1 cellular context compared by ENCODE assay signal in the genomic region with DNA sequence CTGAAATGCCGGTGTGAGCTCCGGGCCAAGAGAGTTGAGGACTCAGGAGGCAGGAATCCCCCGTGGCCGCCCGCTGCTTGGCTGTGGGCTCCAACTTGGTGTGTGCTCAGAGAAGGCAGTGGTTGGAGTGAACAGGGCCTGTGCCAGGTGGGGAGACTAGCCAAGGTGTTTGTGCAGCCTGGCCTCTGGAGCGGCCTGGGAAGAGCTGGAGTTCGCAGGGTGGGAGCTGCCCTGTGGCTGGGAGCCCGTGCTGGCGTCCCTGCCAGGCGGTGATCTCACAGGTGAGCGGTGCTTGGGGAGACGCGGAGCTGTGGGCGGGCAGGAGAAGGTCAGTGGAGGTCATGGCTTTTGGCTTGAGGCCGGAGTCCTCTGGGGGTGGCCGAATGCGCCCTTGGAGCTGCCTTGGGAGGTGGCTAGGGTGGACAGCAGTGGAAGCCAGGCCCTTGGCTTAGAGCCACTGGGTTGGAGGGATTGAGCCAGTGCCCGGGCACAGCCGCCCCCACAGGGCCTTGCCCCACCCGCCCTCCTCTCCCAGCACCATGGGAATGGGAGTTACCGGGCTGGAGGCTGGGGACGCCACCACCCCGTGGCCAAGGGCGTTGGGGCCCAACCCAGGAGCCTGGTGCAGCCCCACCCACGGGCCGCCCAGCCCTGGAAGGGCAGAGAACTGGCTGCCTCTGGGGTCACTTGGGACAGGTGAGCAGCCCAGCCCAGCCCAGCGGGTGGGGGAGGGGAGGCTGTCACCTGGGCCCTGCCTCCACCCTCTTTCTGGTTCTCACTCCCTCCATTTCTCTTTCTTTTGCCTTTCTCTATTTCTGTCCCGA.
TF ChIP-seq lines count a peak whose summit lies in the region.

No MANE protein-coding gene starts in this region.

TF ChIP-seq in K562, 482 proteins besides CTCF, POLR2A, EP300 and RAD21 (continues in another document):
- TF ChIP-seq, protein P1, sequence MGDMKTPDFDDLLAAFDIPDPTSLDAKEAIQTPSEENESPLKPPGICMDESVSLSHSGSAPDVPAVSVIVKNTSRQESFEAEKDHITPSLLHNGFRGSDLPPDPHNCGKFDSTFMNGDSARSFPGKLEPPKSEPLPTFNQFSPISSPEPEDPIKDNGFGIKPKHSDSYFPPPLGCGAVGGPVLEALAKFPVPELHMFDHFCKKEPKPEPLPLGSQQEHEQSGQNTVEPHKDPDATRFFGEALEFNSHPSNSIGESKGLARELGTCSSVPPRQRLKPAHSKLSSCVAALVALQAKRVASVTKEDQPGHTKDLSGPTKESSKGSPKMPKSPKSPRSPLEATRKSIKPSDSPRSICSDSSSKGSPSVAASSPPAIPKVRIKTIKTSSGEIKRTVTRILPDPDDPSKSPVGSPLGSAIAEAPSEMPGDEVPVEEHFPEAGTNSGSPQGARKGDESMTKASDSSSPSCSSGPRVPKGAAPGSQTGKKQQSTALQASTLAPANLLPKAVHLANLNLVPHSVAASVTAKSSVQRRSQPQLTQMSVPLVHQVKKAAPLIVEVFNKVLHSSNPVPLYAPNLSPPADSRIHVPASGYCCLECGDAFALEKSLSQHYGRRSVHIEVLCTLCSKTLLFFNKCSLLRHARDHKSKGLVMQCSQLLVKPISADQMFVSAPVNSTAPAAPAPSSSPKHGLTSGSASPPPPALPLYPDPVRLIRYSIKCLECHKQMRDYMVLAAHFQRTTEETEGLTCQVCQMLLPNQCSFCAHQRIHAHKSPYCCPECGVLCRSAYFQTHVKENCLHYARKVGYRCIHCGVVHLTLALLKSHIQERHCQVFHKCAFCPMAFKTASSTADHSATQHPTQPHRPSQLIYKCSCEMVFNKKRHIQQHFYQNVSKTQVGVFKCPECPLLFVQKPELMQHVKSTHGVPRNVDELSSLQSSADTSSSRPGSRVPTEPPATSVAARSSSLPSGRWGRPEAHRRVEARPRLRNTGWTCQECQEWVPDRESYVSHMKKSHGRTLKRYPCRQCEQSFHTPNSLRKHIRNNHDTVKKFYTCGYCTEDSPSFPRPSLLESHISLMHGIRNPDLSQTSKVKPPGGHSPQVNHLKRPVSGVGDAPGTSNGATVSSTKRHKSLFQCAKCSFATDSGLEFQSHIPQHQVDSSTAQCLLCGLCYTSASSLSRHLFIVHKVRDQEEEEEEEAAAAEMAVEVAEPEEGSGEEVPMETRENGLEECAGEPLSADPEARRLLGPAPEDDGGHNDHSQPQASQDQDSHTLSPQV (IDR thresholded peaks at IDR 0.05), result peak; percentile 33; the same call in 1 of the 2 replicates
- no peak for TF ChIP-seq ETS2 (tag; IDR thresholded peaks at IDR 0.05; ENCODE audit: borderline replicate concordance, poor library complexity, severe bottlenecking)
- TF ChIP-seq TEAD4 (IDR thresholded peaks at IDR 0.05; ENCODE audit: low read length), result no peak
- no peak for TF ChIP-seq TEAD4 (CRISPR knock-in tag; IDR thresholded peaks at IDR 0.05; ENCODE audit: borderline replicate concordance)
- no peak for TF ChIP-seq ZNF324 (CRISPR knock-in tag; IDR thresholded peaks at IDR 0.05)
- no peak for TF ChIP-seq STAT5B (CRISPR knock-in tag; IDR thresholded peaks at IDR 0.05)
- TF ChIP-seq FOXM1 (IDR thresholded peaks at IDR 0.05; ENCODE audit: low read depth), result no peak
- no peak for TF ChIP-seq FOXM1 (CRISPR knock-in tag; IDR thresholded peaks at IDR 0.05; ENCODE audit: low read depth)
- peak; percentile 42; the same call in 1 of the 2 replicates for TF ChIP-seq EGR1 (conservative IDR thresholded peaks at IDR 0.05)
- no peak for TF ChIP-seq TCF7L2 (IDR thresholded peaks at IDR 0.05; ENCODE audit: low read depth, low read length)
- TF ChIP-seq ESRRA (IDR thresholded peaks at IDR 0.05; ENCODE audit: borderline replicate concordance, low read depth), result no peak
- no peak for TF ChIP-seq SNRNP70 (optimal IDR thresholded peaks at IDR 0.05; ENCODE audit: low read depth, low read length)
- no peak for TF ChIP-seq CSDE1 (IDR thresholded peaks at IDR 0.05)
- TF ChIP-seq ZKSCAN3 (CRISPR knock-in tag; IDR thresholded peaks at IDR 0.05), result no peak
- TF ChIP-seq, protein P2, sequence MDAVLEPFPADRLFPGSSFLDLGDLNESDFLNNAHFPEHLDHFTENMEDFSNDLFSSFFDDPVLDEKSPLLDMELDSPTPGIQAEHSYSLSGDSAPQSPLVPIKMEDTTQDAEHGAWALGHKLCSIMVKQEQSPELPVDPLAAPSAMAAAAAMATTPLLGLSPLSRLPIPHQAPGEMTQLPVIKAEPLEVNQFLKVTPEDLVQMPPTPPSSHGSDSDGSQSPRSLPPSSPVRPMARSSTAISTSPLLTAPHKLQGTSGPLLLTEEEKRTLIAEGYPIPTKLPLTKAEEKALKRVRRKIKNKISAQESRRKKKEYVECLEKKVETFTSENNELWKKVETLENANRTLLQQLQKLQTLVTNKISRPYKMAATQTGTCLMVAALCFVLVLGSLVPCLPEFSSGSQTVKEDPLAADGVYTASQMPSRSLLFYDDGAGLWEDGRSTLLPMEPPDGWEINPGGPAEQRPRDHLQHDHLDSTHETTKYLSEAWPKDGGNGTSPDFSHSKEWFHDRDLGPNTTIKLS (IDR thresholded peaks at IDR 0.05; ENCODE audit: borderline replicate concordance, low read depth), result no peak
- TF ChIP-seq, protein P3, sequence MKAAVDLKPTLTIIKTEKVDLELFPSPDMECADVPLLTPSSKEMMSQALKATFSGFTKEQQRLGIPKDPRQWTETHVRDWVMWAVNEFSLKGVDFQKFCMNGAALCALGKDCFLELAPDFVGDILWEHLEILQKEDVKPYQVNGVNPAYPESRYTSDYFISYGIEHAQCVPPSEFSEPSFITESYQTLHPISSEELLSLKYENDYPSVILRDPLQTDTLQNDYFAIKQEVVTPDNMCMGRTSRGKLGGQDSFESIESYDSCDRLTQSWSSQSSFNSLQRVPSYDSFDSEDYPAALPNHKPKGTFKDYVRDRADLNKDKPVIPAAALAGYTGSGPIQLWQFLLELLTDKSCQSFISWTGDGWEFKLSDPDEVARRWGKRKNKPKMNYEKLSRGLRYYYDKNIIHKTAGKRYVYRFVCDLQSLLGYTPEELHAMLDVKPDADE (conservative IDR thresholded peaks at IDR 0.05; ENCODE audit: control insufficient read depth, low read depth, low read length), result 0 out of 2 replicates have a peak, but pooled peaks have one; percentile 17
- TF ChIP-seq, protein P4, sequence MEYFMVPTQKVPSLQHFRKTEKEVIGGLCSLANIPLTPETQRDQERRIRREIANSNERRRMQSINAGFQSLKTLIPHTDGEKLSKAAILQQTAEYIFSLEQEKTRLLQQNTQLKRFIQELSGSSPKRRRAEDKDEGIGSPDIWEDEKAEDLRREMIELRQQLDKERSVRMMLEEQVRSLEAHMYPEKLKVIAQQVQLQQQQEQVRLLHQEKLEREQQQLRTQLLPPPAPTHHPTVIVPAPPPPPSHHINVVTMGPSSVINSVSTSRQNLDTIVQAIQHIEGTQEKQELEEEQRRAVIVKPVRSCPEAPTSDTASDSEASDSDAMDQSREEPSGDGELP (CRISPR knock-in tag; IDR thresholded peaks at IDR 0.05; ENCODE audit: borderline replicate concordance), result peak; percentile 49; the same call in 1 of the 2 replicates
- no peak for TF ChIP-seq ZBED1 (IDR thresholded peaks at IDR 0.05)
- no peak for TF ChIP-seq PRMT5 (CRISPR knock-in tag; IDR thresholded peaks at IDR 0.05)
- TF ChIP-seq, protein P5, sequence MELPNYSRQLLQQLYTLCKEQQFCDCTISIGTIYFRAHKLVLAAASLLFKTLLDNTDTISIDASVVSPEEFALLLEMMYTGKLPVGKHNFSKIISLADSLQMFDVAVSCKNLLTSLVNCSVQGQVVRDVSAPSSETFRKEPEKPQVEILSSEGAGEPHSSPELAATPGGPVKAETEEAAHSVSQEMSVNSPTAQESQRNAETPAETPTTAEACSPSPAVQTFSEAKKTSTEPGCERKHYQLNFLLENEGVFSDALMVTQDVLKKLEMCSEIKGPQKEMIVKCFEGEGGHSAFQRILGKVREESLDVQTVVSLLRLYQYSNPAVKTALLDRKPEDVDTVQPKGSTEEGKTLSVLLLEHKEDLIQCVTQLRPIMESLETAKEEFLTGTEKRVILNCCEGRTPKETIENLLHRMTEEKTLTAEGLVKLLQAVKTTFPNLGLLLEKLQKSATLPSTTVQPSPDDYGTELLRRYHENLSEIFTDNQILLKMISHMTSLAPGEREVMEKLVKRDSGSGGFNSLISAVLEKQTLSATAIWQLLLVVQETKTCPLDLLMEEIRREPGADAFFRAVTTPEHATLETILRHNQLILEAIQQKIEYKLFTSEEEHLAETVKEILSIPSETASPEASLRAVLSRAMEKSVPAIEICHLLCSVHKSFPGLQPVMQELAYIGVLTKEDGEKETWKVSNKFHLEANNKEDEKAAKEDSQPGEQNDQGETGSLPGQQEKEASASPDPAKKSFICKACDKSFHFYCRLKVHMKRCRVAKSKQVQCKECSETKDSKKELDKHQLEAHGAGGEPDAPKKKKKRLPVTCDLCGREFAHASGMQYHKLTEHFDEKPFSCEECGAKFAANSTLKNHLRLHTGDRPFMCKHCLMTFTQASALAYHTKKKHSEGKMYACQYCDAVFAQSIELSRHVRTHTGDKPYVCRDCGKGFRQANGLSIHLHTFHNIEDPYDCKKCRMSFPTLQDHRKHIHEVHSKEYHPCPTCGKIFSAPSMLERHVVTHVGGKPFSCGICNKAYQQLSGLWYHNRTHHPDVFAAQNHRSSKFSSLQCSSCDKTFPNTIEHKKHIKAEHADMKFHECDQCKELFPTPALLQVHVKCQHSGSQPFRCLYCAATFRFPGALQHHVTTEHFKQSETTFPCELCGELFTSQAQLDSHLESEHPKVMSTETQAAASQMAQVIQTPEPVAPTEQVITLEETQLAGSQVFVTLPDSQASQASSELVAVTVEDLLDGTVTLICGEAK (IDR thresholded peaks at IDR 0.05), result no peak
- TF ChIP-seq, protein P5 (CRISPR knock-in tag; IDR thresholded peaks at IDR 0.05), result no peak
- TF ChIP-seq THRAP3 (IDR thresholded peaks at IDR 0.05; ENCODE audit: borderline replicate concordance), result no peak
- TF ChIP-seq ZFX (CRISPR knock-in tag; IDR thresholded peaks at IDR 0.05), result peak; percentile 57
- TF ChIP-seq, protein P6, sequence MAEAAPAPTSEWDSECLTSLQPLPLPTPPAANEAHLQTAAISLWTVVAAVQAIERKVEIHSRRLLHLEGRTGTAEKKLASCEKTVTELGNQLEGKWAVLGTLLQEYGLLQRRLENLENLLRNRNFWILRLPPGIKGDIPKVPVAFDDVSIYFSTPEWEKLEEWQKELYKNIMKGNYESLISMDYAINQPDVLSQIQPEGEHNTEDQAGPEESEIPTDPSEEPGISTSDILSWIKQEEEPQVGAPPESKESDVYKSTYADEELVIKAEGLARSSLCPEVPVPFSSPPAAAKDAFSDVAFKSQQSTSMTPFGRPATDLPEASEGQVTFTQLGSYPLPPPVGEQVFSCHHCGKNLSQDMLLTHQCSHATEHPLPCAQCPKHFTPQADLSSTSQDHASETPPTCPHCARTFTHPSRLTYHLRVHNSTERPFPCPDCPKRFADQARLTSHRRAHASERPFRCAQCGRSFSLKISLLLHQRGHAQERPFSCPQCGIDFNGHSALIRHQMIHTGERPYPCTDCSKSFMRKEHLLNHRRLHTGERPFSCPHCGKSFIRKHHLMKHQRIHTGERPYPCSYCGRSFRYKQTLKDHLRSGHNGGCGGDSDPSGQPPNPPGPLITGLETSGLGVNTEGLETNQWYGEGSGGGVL (CRISPR knock-in tag; IDR thresholded peaks at IDR 0.05), result no peak
- 0 out of 2 replicates have a peak, but pooled peaks have one; percentile 24 for TF ChIP-seq NFIC (IDR thresholded peaks at IDR 0.05)
- TF ChIP-seq CBFB (CRISPR knock-in tag; IDR thresholded peaks at IDR 0.05), result no peak
- no peak for TF ChIP-seq CEBPG (CRISPR knock-in tag; IDR thresholded peaks at IDR 0.05)
- TF ChIP-seq CEBPG (tag; conservative IDR thresholded peaks at IDR 0.05 in 1 of 2, IDR thresholded peaks at IDR 0.05 in 1 of 2), result no peak
- no peak for TF ChIP-seq ZBTB1 (CRISPR knock-in tag; IDR thresholded peaks at IDR 0.05; ENCODE audit: borderline replicate concordance, low read depth)
- peak; percentile 1; the same call in 1 of the 2 replicates for TF ChIP-seq PHF8 (IDR thresholded peaks at IDR 0.05; ENCODE audit: borderline replicate concordance, low read length)
- no peak for TF ChIP-seq SETDB1 (IDR thresholded peaks at IDR 0.05; ENCODE audit: low read length)
- no peak for TF ChIP-seq NR2C2 (CRISPR knock-in tag; IDR thresholded peaks at IDR 0.05)
- TF ChIP-seq NR2C2 (tag; IDR thresholded peaks at IDR 0.05), result peak; percentile 31; the same call in 1 of the 2 replicates
